17 cellular contexts compared by ENCODE assay signal in the genomic region with DNA sequence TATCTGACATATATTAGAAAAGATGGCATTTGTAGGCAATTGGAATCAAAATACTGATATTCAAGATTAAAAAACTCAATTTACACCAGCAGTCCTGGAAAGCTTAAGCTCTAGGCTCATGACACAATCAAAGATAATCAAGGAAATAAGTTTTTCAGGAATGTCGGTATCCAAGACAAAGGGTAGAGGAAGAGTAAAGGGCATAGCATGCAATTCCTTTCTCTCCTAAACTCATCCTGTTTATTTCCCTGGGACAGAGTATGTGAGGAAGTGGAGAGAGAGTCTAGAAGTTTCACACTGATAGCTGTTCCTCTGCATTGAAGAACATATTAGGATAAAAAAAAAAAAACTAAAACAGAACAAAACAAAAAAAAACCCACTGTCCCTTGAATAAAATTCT.
"Had no signal": no experiment of that assay in that cellular context is flagged by ENCODE, and none has a peak within 500 bp of the region (broad histone marks: within the 10 kb centered on the region; RNA-seq: fewer than 3 reads in every experiment).

No MANE protein-coding gene starts in this region.

- ATAC-seq: left cardiac atrium; lower lobe of right lung; natural killer cell; stimulated activated effector memory CD8-positive, alpha-beta T cell treated with anti-CD3 and anti-CD28 coated beads, Interleukin-12 subunit alpha, Interleukin-12 subunit beta, amount 100 ng/mL, for 72 hours had no signal

- H3K79me2 ChIP-seq: parathyroid adenoma had no signal

- H3K27ac ChIP-seq: left ventricle myocardium inferior, lower lobe of right lung, parathyroid adenoma, right atrium auricular region, sigmoid colon, stomach, thyroid gland had no signal

- H3K9ac ChIP-seq: parathyroid adenoma had no signal

- H3K4me1 ChIP-seq: left ventricle myocardium inferior, lower lobe of right lung, parathyroid adenoma, right atrium auricular region, sigmoid colon, stomach, thyroid gland had no signal

- H3K4me3 ChIP-seq: left ventricle myocardium inferior, lower lobe of right lung, right atrium auricular region, sigmoid colon, stomach, thyroid gland had no signal

- DNase-seq: central memory CD4-positive, alpha-beta T cell; effector memory CD4-positive, alpha-beta T cell; head of caudate nucleus; left cardiac atrium; left ventricle myocardium inferior; lower lobe of right lung; natural killer cell; sigmoid colon; stimulated activated CD4-positive, alpha-beta T cell treated with anti-CD3 and anti-CD28 coated beads, Interleukin-2, amount 100 ng/mL, for 24 hours; stimulated activated CD4-positive, alpha-beta T cell treated with anti-CD3 and anti-CD28 coated beads, Interleukin-4, amount 100 ng/mL, for 24 hours; stimulated activated naive CD4-positive, alpha-beta T cell treated with Interleukin-2 at 50 U/mL for 16 hours; stomach; thyroid gland had no signal

- FAIRE-seq: colon had no signal

- H3K36me3 ChIP-seq: left ventricle myocardium inferior, lower lobe of right lung, right atrium auricular region, sigmoid colon, stomach, thyroid gland had no signal

- H3K9me3 ChIP-seq: left ventricle myocardium inferior, lower lobe of right lung, right atrium auricular region, sigmoid colon, stomach, thyroid gland had no signal

- H3K27me3 ChIP-seq: right atrium auricular region, sigmoid colon, stomach, thyroid gland had no signal
